In genomic region chr6:18154507-18155272, GRCh38 we compare ENCODE assay signal across 1 cellular context.
A peak's percentile ranks its signal among the peaks of the same experiment; 100 is the strongest.
TF ChIP-seq lines count a peak whose summit lies in the region.

Gene TPMT, minus strand, starts transcription at chr6:18155077. Its CDS starts 5,950 bp downstream, at chr6:18149127.

TF ChIP-seq in HepG2, 621 proteins besides CTCF, POLR2A, EP300 and RAD21 (continued from another document and continues in another):
- TF ChIP-seq, protein P1, sequence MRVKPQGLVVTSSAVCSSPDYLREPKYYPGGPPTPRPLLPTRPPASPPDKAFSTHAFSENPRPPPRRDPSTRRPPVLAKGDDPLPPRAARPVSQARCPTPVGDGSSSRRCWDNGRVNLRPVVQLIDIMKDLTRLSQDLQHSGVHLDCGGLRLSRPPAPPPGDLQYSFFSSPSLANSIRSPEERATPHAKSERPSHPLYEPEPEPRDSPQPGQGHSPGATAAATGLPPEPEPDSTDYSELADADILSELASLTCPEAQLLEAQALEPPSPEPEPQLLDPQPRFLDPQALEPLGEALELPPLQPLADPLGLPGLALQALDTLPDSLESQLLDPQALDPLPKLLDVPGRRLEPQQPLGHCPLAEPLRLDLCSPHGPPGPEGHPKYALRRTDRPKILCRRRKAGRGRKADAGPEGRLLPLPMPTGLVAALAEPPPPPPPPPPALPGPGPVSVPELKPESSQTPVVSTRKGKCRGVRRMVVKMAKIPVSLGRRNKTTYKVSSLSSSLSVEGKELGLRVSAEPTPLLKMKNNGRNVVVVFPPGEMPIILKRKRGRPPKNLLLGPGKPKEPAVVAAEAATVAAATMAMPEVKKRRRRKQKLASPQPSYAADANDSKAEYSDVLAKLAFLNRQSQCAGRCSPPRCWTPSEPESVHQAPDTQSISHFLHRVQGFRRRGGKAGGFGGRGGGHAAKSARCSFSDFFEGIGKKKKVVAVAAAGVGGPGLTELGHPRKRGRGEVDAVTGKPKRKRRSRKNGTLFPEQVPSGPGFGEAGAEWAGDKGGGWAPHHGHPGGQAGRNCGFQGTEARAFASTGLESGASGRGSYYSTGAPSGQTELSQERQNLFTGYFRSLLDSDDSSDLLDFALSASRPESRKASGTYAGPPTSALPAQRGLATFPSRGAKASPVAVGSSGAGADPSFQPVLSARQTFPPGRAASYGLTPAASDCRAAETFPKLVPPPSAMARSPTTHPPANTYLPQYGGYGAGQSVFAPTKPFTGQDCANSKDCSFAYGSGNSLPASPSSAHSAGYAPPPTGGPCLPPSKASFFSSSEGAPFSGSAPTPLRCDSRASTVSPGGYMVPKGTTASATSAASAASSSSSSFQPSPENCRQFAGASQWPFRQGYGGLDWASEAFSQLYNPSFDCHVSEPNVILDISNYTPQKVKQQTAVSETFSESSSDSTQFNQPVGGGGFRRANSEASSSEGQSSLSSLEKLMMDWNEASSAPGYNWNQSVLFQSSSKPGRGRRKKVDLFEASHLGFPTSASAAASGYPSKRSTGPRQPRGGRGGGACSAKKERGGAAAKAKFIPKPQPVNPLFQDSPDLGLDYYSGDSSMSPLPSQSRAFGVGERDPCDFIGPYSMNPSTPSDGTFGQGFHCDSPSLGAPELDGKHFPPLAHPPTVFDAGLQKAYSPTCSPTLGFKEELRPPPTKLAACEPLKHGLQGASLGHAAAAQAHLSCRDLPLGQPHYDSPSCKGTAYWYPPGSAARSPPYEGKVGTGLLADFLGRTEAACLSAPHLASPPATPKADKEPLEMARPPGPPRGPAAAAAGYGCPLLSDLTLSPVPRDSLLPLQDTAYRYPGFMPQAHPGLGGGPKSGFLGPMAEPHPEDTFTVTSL (CRISPR knock-in tag; IDR thresholded peaks at IDR 0.05; ENCODE audit: borderline replicate concordance), result peak; percentile 7; the same call in 1 of the 2 replicates
- TF ChIP-seq NCOA2 (CRISPR knock-in tag; IDR thresholded peaks at IDR 0.05), result no peak; the same call in 1 of the 2 replicates
- TF ChIP-seq TARDBP (CRISPR knock-in tag; IDR thresholded peaks at IDR 0.05), result no peak; the same call in 1 of the 2 replicates
- TF ChIP-seq SP5 (CRISPR knock-in tag; IDR thresholded peaks at IDR 0.05; ENCODE audit: borderline replicate concordance, low read depth), result no peak
- TF ChIP-seq ZNF343 (CRISPR knock-in tag; IDR thresholded peaks at IDR 0.05), result no peak
- no peak for TF ChIP-seq ZNF878 (CRISPR knock-in tag; IDR thresholded peaks at IDR 0.05)
- no peak for TF ChIP-seq CBX1 (IDR thresholded peaks at IDR 0.05; ENCODE audit: low read depth)
- TF ChIP-seq, protein P2, sequence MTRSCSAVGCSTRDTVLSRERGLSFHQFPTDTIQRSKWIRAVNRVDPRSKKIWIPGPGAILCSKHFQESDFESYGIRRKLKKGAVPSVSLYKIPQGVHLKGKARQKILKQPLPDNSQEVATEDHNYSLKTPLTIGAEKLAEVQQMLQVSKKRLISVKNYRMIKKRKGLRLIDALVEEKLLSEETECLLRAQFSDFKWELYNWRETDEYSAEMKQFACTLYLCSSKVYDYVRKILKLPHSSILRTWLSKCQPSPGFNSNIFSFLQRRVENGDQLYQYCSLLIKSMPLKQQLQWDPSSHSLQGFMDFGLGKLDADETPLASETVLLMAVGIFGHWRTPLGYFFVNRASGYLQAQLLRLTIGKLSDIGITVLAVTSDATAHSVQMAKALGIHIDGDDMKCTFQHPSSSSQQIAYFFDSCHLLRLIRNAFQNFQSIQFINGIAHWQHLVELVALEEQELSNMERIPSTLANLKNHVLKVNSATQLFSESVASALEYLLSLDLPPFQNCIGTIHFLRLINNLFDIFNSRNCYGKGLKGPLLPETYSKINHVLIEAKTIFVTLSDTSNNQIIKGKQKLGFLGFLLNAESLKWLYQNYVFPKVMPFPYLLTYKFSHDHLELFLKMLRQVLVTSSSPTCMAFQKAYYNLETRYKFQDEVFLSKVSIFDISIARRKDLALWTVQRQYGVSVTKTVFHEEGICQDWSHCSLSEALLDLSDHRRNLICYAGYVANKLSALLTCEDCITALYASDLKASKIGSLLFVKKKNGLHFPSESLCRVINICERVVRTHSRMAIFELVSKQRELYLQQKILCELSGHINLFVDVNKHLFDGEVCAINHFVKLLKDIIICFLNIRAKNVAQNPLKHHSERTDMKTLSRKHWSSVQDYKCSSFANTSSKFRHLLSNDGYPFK (CRISPR knock-in tag; IDR thresholded peaks at IDR 0.05; ENCODE audit: borderline replicate concordance), result no peak
- TF ChIP-seq CC2D1A (CRISPR knock-in tag; IDR thresholded peaks at IDR 0.05), result no peak
- TF ChIP-seq NR0B2 (CRISPR knock-in tag; IDR thresholded peaks at IDR 0.05), result no peak
- no peak for TF ChIP-seq HMG20B (CRISPR knock-in tag; conservative IDR thresholded peaks at IDR 0.05)
- no peak for TF ChIP-seq E2F1 (CRISPR knock-in tag; IDR thresholded peaks at IDR 0.05)
- no peak for TF ChIP-seq JDP2 (CRISPR knock-in tag; IDR thresholded peaks at IDR 0.05; ENCODE audit: borderline replicate concordance)
- TF ChIP-seq TRIM24 (CRISPR knock-in tag; IDR thresholded peaks at IDR 0.05), result no peak
- no peak for TF ChIP-seq ZNF101 (CRISPR knock-in tag; IDR thresholded peaks at IDR 0.05; ENCODE audit: borderline replicate concordance, low read depth)
- TF ChIP-seq, protein P3, sequence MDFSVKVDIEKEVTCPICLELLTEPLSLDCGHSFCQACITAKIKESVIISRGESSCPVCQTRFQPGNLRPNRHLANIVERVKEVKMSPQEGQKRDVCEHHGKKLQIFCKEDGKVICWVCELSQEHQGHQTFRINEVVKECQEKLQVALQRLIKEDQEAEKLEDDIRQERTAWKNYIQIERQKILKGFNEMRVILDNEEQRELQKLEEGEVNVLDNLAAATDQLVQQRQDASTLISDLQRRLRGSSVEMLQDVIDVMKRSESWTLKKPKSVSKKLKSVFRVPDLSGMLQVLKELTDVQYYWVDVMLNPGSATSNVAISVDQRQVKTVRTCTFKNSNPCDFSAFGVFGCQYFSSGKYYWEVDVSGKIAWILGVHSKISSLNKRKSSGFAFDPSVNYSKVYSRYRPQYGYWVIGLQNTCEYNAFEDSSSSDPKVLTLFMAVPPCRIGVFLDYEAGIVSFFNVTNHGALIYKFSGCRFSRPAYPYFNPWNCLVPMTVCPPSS (IDR thresholded peaks at IDR 0.05), result no peak
- TF ChIP-seq PHF21A (CRISPR knock-in tag; IDR thresholded peaks at IDR 0.05), result no peak
- no peak; the same call in 1 of the 2 replicates for TF ChIP-seq ZNF580 (CRISPR knock-in tag; IDR thresholded peaks at IDR 0.05; ENCODE audit: borderline replicate concordance, low read depth)
- TF ChIP-seq ZNF724P (CRISPR knock-in tag; IDR thresholded peaks at IDR 0.05; ENCODE audit: borderline replicate concordance), result no peak
- no peak for TF ChIP-seq KDM1A (CRISPR knock-in tag; IDR thresholded peaks at IDR 0.05)
- TF ChIP-seq RFX3 (CRISPR knock-in tag; IDR thresholded peaks at IDR 0.05), result no peak; the same call in 1 of the 2 replicates
- TF ChIP-seq, protein P4, sequence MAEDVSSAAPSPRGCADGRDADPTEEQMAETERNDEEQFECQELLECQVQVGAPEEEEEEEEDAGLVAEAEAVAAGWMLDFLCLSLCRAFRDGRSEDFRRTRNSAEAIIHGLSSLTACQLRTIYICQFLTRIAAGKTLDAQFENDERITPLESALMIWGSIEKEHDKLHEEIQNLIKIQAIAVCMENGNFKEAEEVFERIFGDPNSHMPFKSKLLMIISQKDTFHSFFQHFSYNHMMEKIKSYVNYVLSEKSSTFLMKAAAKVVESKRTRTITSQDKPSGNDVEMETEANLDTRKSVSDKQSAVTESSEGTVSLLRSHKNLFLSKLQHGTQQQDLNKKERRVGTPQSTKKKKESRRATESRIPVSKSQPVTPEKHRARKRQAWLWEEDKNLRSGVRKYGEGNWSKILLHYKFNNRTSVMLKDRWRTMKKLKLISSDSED (CRISPR knock-in tag; IDR thresholded peaks at IDR 0.05), result no peak
- peak; percentile 15; the same call in 1 of the 2 replicates for TF ChIP-seq ZNF614 (CRISPR knock-in tag; IDR thresholded peaks at IDR 0.05; ENCODE audit: borderline replicate concordance)
- TF ChIP-seq ZNF510 (CRISPR knock-in tag; IDR thresholded peaks at IDR 0.05; ENCODE audit: low read depth), result no peak
- no peak for TF ChIP-seq FOXP1 (IDR thresholded peaks at IDR 0.05)
- no peak for TF ChIP-seq FOXP1 (CRISPR knock-in tag; IDR thresholded peaks at IDR 0.05)
- no peak for TF ChIP-seq ZNF513 (CRISPR knock-in tag; conservative IDR thresholded peaks at IDR 0.05)
- no peak for TF ChIP-seq HNRNPLL (IDR thresholded peaks at IDR 0.05; ENCODE audit: low read depth, low read length, poor library complexity, severe bottlenecking)
- no peak for TF ChIP-seq ZNF180 (CRISPR knock-in tag; IDR thresholded peaks at IDR 0.05; ENCODE audit: borderline replicate concordance, low read depth)
- TF ChIP-seq GATAD2A (CRISPR knock-in tag; IDR thresholded peaks at IDR 0.05), result no peak; the same call in 1 of the 2 replicates
- no peak for TF ChIP-seq ARID2 (CRISPR knock-in tag; IDR thresholded peaks at IDR 0.05; ENCODE audit: borderline replicate concordance)
- TF ChIP-seq SALL1 (CRISPR knock-in tag; IDR thresholded peaks at IDR 0.05), result no peak; the same call in 1 of the 2 replicates
- no peak for TF ChIP-seq NFIC (IDR thresholded peaks at IDR 0.05; ENCODE audit: low read length)
- TF ChIP-seq SRF (IDR thresholded peaks at IDR 0.05; ENCODE audit: low read depth, low read length), result no peak
